ENCODE assay signal across 8 cellular contexts in the genomic region with DNA sequence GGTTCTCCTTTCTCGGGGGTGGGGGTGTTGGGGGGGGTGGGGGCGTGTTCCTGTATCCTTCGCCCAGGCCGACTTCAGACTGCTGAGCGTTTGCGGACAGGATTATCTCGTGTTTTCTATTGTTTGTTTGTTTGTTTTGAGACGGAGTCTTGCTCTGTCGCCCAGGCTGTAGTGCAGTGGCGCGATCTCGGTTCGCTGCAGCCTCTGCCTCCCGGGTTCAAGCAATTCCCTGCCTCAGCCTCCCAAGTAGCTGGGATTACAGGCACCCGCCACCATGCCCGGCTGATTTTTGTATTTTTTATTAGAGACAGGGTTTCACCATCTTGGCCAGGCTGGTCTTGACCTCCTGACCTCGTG. TPM values are rescaled to one million over a fixed set of nuclear protein-coding genes. Genes with fewer than 3 reads are reported as not detected.
DNase-seq lines count a peak whose midpoint lies in the region; ATAC-seq and TF ChIP-seq lines count a peak whose summit lies in the region.
"Not testable (repeated sequence)": the region's sequence is repeated elsewhere in the genome, so short reads cannot be mapped to it uniquely, and the experiment has no call there.

No MANE protein-coding gene starts in this region.

- not testable (repeated sequence) for H4K8ac ChIP-seq in mesenchymal stem cell (ENCODE audit: low read length)

- not testable (repeated sequence) for H3K79me1 ChIP-seq in mesenchymal stem cell (replicated peaks; ENCODE audit: low read length, poor library complexity, severe bottlenecking)

- not testable (repeated sequence) for H3K9me3 Mint-ChIP-seq in Calu3 (ENCODE audit: low read depth, unreplicated experiment); activated T-helper 2 cell treated with anti-CD3 and anti-CD28 coated beads, Interferon-gamma antibody, Interleukin-2, Interleukin-4, amounts not matched to agents 10 μg/mL and 5 μg/mL and 100 μg/mL, durations not matched to agents 14 hours and 24 hours and 36 hours; glutamatergic neuron (ENCODE audit: unreplicated experiment)

- intact Hi-C loops in Calu3 (cut with micrococcal nuclease; ENCODE audit: unreplicated experiment); Panc1 (cut with micrococcal nuclease; ENCODE audit: unreplicated experiment); activated T-helper 2 cell treated with anti-CD3 and anti-CD28 coated beads, Interferon-gamma antibody, Interleukin-2, Interleukin-4, amounts not matched to agents 10 μg/mL and 5 μg/mL and 100 μg/mL, durations not matched to agents 14 hours and 24 hours and 36 hours (cut with micrococcal nuclease); colonic mucosa (cut with DNase I); sigmoid colon (cut with DNase I): not testable (repeated sequence)

- not testable (repeated sequence) for H4K91ac ChIP-seq in mesenchymal stem cell (ENCODE audit: low read length)

- not testable (repeated sequence) for TF ChIP-seq EP300 in sigmoid colon (IDR thresholded peaks at IDR 0.05); upper lobe of left lung (IDR thresholded peaks at IDR 0.05)

- H2AK5ac ChIP-seq in mesenchymal stem cell (ENCODE audit: low read length, severe bottlenecking), result not testable (repeated sequence)

- not testable (repeated sequence) for H2BK15ac ChIP-seq in mesenchymal stem cell (ENCODE audit: low read depth, poor library complexity, severe bottlenecking)

- WGBS in mesenchymal stem cell, result 66% methylated on average over 14 of the region's 17 CpGs
- 7 to 17% methylated on average over 17 of the region's 17 CpGs for WGBS in sigmoid colon, 2 donors
- WGBS in upper lobe of left lung, 2 donors, result 21 to 24% methylated on average over 14 to 17 of the region's 17 CpGs

- not testable (repeated sequence) for H3K27me3 Mint-ChIP-seq in Calu3 (ENCODE audit: unreplicated experiment); glutamatergic neuron (ENCODE audit: unreplicated experiment)
- peaks cover 19% of the 10 kb centered on the region for H3K27me3 Mint-ChIP-seq in activated T-helper 2 cell treated with anti-CD3 and anti-CD28 coated beads, Interferon-gamma antibody, Interleukin-2, Interleukin-4, amounts not matched to agents 10 μg/mL and 5 μg/mL and 100 μg/mL, durations not matched to agents 14 hours and 24 hours and 36 hours (ENCODE audit: low read depth)

- not testable (repeated sequence) for TF ChIP-seq POLR2A in sigmoid colon (IDR thresholded peaks at IDR 0.05); upper lobe of left lung (IDR thresholded peaks at IDR 0.05)

- CTCF ChIA-PET in Calu3 (lab: Charles Lee), result interaction anchor here (0.6 kb wide), 1 partner anchor 13 kb away, joined by 4 read pairs; no protein-coding TSS in a partner anchor
- CTCF ChIA-PET in Panc1 (lab: Charles Lee), result interaction anchor here (1.5 kb wide), 1 partner anchor 14 kb away, joined by 21 read pairs; no protein-coding TSS in a partner anchor

- not testable (repeated sequence) for H3K18ac ChIP-seq in mesenchymal stem cell (ENCODE audit: low read depth in 1 of 2, low read length in 2 of 2)

- not testable (repeated sequence) for H3K4me1 ChIP-seq in Panc1 (ENCODE audit: control insufficient read depth, insufficient read depth, low read length); colonic mucosa; mesenchymal stem cell (ENCODE audit: control insufficient read depth, insufficient read depth, low read depth, low read length)
- H3K4me1 ChIP-seq in sigmoid colon (peaks cover 0 to 14% (median 6%) of the 10 kb centered on the region in 4 donors), upper lobe of left lung (peaks cover 7 to 18% (median 11%) of the 10 kb centered on the region in 4 donors)

- H2AFZ ChIP-seq in mesenchymal stem cell (ENCODE audit: low read depth, low read length), result not testable (repeated sequence)

- POLR2A ChIA-PET in Panc1 (lab: Charles Lee), result interaction anchor here (0.7 kb wide), 1 partner anchor 56 kb away, joined by 3 read pairs; no protein-coding TSS in a partner anchor

- not testable (repeated sequence) for H3K4ac ChIP-seq in mesenchymal stem cell (ENCODE audit: low read depth in 1 of 2, low read length in 2 of 2)

- ATAC-seq in Panc1, result peak; percentile 54
- ATAC-seq in upper lobe of left lung (ENCODE audit: low FRiP score in 2 of 2), result not testable (repeated sequence)

- H3K27ac Mint-ChIP-seq in Calu3 (ENCODE audit: unreplicated experiment); activated T-helper 2 cell treated with anti-CD3 and anti-CD28 coated beads, Interferon-gamma antibody, Interleukin-2, Interleukin-4, amounts not matched to agents 10 μg/mL and 5 μg/mL and 100 μg/mL, durations not matched to agents 14 hours and 24 hours and 36 hours; glutamatergic neuron (ENCODE audit: unreplicated experiment): not testable (repeated sequence)

- not testable (repeated sequence) for H3K27me3 ChIP-seq in Panc1 (ENCODE audit: control insufficient read depth, insufficient read depth, low read length); colonic mucosa; mesenchymal stem cell (ENCODE audit: control insufficient read depth in 1 of 2, insufficient read depth in 1 of 2, low read length in 2 of 2); sigmoid colon; upper lobe of left lung

- H3K36me3 Mint-ChIP-seq in Calu3 (ENCODE audit: insufficient read depth, unreplicated experiment); activated T-helper 2 cell treated with anti-CD3 and anti-CD28 coated beads, Interferon-gamma antibody, Interleukin-2, Interleukin-4, amounts not matched to agents 10 μg/mL and 5 μg/mL and 100 μg/mL, durations not matched to agents 14 hours and 24 hours and 36 hours (ENCODE audit: low read depth); glutamatergic neuron (ENCODE audit: unreplicated experiment): not testable (repeated sequence)

- H3K27ac ChIP-seq in Panc1 (ENCODE audit: low read length); colonic mucosa; mesenchymal stem cell (ENCODE audit: low read length, poor library complexity, severe bottlenecking); sigmoid colon: not testable (repeated sequence)
- H3K27ac ChIP-seq in upper lobe of left lung, result peak overlapping the region in 3 of 4 donors; percentile 60 to 89 (median 73)

- H3K9me3 ChIP-seq in Panc1 (ENCODE audit: control insufficient read depth, insufficient read depth, low read depth, low read length); colonic mucosa; mesenchymal stem cell (ENCODE audit: control insufficient read depth, low read length); sigmoid colon; upper lobe of left lung: not testable (repeated sequence)

- not testable (repeated sequence) for TF ChIP-seq CTCF in Calu3 (IDR thresholded peaks at IDR 0.05; ENCODE audit: unreplicated experiment); Panc1 (IDR thresholded peaks at IDR 0.05); colonic mucosa (IDR thresholded peaks at IDR 0.05); glutamatergic neuron (IDR thresholded peaks at IDR 0.05; ENCODE audit: partially characterized antibody, unreplicated experiment); sigmoid colon (IDR thresholded peaks at IDR 0.05); upper lobe of left lung (IDR thresholded peaks at IDR 0.05)

- not testable (repeated sequence) for H2BK12ac ChIP-seq in mesenchymal stem cell (ENCODE audit: low read length in 2 of 2)

- not testable (repeated sequence) for DNase-seq in Calu3; Panc1 (ENCODE audit: low read depth, low spot score); activated T-helper 2 cell treated with anti-CD3 and anti-CD28 coated beads, Interferon-gamma antibody, Interleukin-2, Interleukin-4, amounts not matched to agents 10 μg/mL and 5 μg/mL and 100 μg/mL, durations not matched to agents 14 hours and 24 hours and 36 hours (ENCODE audit: low spot score); colonic mucosa; glutamatergic neuron; mesenchymal stem cell; sigmoid colon; upper lobe of left lung

- not testable (repeated sequence) for H3K4me1 Mint-ChIP-seq in Calu3 (ENCODE audit: low read depth, unreplicated experiment); activated T-helper 2 cell treated with anti-CD3 and anti-CD28 coated beads, Interferon-gamma antibody, Interleukin-2, Interleukin-4, amounts not matched to agents 10 μg/mL and 5 μg/mL and 100 μg/mL, durations not matched to agents 14 hours and 24 hours and 36 hours (ENCODE audit: low read depth); glutamatergic neuron (ENCODE audit: low read depth, unreplicated experiment)

- not testable (repeated sequence) for H3K9ac ChIP-seq in colonic mucosa (ENCODE audit: low read depth in 2 of 2, low read length in 2 of 2)
- H3K9ac ChIP-seq in mesenchymal stem cell (ENCODE audit: low read length), result peak overlapping the region; percentile 79

- not testable (repeated sequence) for BruUV-seq in Calu3 (replicated peaks; lab: Mats Ljungman, UMichigan); Panc1 (replicated peaks; lab: Mats Ljungman, UMichigan)

- peak overlapping the region; percentile 42 to 71 for H3K4me3 ChIP-seq in Panc1 (ENCODE audit: low read depth in 2 of 2, low read length in 2 of 2)
- H3K4me3 ChIP-seq in colonic mucosa, result peak overlapping the region; percentile 55
- peak overlapping the region in 1 of 2 experiments; percentile 73 for H3K4me3 ChIP-seq in mesenchymal stem cell (ENCODE audit: insufficient read depth in 1 of 2, low read depth in 1 of 2, low read length in 2 of 2)
- peak overlapping the region; percentile 19 to 56 (median 44) for H3K4me3 ChIP-seq in sigmoid colon
- H3K4me3 ChIP-seq in upper lobe of left lung, result peak overlapping the region in 3 of 4 donors; percentile 40 to 57 (median 55)

- H3K4me2 ChIP-seq in mesenchymal stem cell (ENCODE audit: low read length, poor library complexity, severe bottlenecking), result peak overlapping the region; percentile 35

- H2BK120ac ChIP-seq in mesenchymal stem cell (ENCODE audit: low read depth, low read length), result peak overlapping the region; percentile 21

- not testable (repeated sequence) for H3K14ac ChIP-seq in mesenchymal stem cell (ENCODE audit: low read length in 2 of 2)

- peak overlapping the region; percentile 72 for H3K4me3 Mint-ChIP-seq in Calu3 (ENCODE audit: low read depth, unreplicated experiment)
- peak overlapping the region; percentile 65 for H3K4me3 Mint-ChIP-seq in activated T-helper 2 cell treated with anti-CD3 and anti-CD28 coated beads, Interferon-gamma antibody, Interleukin-2, Interleukin-4, amounts not matched to agents 10 μg/mL and 5 μg/mL and 100 μg/mL, durations not matched to agents 14 hours and 24 hours and 36 hours (ENCODE audit: low read depth)
- H3K4me3 Mint-ChIP-seq in glutamatergic neuron (ENCODE audit: unreplicated experiment), result peak overlapping the region; percentile 64

- not testable (repeated sequence) for H3K36me3 ChIP-seq in Panc1 (ENCODE audit: control insufficient read depth, insufficient read depth, low read length); colonic mucosa; mesenchymal stem cell (ENCODE audit: control insufficient read depth in 1 of 2, insufficient read depth in 2 of 2, low read depth in 1 of 2, low read length in 2 of 2); sigmoid colon; upper lobe of left lung

- in situ Hi-C loops in Panc1 (cut with HindIII; ENCODE audit: low pct_unique_long_range_greater_than_20kb, low sequenced_read_pairs), result not testable (repeated sequence)

- H2BK5ac ChIP-seq in mesenchymal stem cell (ENCODE audit: low read depth, low read length, poor library complexity, severe bottlenecking), result not testable (repeated sequence)

- H3K23ac ChIP-seq in mesenchymal stem cell (ENCODE audit: low read length in 2 of 2), result not testable (repeated sequence)

RNA-seq across cellular contexts. Expression of a gene that starts 31.1 kb away (rescaled TPM):
- 55.3 and 70.6 TPM in 2 replicates for total RNA-seq in Calu3 (2022)
- total RNA-seq in Panc1 (2021; ENCODE audit: unreplicated experiment), result 34.3 TPM
- polyA plus RNA-seq in Panc1 (2012; ENCODE audit: insufficient read length), result 63.3 TPM
- total RNA-seq in activated T-helper 2 cell treated with anti-CD3 and anti-CD28 coated beads, Interferon-gamma antibody, Interleukin-2, Interleukin-4, amounts not matched to agents 10 μg/mL and 5 μg/mL and 100 μg/mL, durations not matched to agents 14 hours and 24 hours and 36 hours, result 48.0 and 49.1 TPM in 2 replicates
- 100 to 1,000 TPM; 134 to 144 TPM for total RNA-seq in colonic mucosa
- total RNA-seq in glutamatergic neuron (ENCODE audit: unreplicated experiment), result 26.6 TPM
- polyA plus RNA-seq in mesenchymal stem cell (2013, experiment 1 of 2), result 18.9 TPM
- polyA plus RNA-seq in mesenchymal stem cell (2013, experiment 2 of 2), result 18.4 TPM
- 10 to 100 TPM; 15.6 to 30.7 (median 24.2) TPM for total RNA-seq in sigmoid colon
- polyA plus RNA-seq in sigmoid colon, result 100 to 1,000 TPM in 2 of 3 donors, 10 to 100 TPM in 1; 93.7 to 120 (median 109) TPM
- total RNA-seq in upper lobe of left lung, result 100 to 1,000 TPM in 1 of 6 donors, 10 to 100 TPM in 5; 45.5 to 101 (median 67.6) TPM
